In genomic region chr12:52029686-52030085, GRCh38 we compare ENCODE assay signal across 1 cellular context.
TF ChIP-seq lines count a peak whose summit lies in the region.

No MANE protein-coding gene starts in this region.

TF ChIP-seq in IMR-90, 13 proteins besides CTCF, POLR2A, EP300 and RAD21 (continued from another document):
- no peak for TF ChIP-seq MAZ (IDR thresholded peaks at IDR 0.05; ENCODE audit: borderline replicate concordance, low read depth, low read length)
